In the genomic region with DNA sequence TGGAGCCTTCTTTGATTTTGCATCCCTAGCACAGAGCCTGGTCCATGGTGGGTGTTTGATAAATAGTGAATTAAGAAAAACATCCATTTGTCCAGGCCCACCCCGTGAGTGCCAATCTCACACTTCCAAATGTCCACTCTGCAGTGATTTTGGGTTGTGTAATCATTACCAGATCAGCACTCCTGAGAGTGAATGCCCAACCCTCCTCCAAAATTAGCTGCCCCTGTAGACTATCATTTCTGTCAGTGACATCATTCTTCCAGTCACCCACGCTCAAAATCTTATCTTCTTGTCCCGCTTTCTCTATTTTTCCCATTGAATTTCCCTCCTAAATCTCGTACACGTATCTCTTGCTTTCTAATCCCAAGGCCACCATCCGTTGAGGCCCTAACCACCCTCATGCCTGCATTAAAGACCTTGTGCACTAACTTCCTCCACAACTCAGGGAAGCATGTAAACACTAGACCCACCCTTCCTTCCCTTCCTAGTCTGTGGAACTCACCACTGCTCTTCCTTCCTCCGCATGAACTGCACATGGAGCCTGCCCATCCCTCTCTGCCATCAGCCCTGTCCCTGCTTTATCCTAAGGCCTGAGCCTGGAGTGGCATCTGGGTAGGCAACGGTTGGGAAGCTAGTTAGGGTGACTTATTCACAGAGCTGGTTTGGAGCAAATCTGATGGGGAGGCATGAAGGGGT, we compare ENCODE assay signal across 23 cellular contexts. TPM values are rescaled to one million over a fixed set of nuclear protein-coding genes. Genes with fewer than 3 reads are reported as not detected.
DNase-seq lines count a peak whose midpoint lies in the region; ATAC-seq, FAIRE-seq and TF ChIP-seq lines count a peak whose summit lies in the region.
"Had no signal": no experiment of that assay in that cellular context is flagged by ENCODE, and none has a peak within 500 bp of the region (broad histone marks: within the 10 kb centered on the region; RNA-seq: fewer than 3 reads in every experiment).

No MANE protein-coding gene starts in this region.

- in situ Hi-C loops in HepG2 (cut with HindIII; ENCODE audit: extremely low pct_ligation_motif_present, low pct_unique_long_range_greater_than_20kb): no loop called here

- H3K27ac ChIP-seq in liver (ENCODE audit: low read depth in 1 of 2, low read length in 2 of 2) (peak overlapping the region in 1 of 2 donors; percentile 25), HepG2 (ENCODE audit: extremely low read length, insufficient read depth, low read length) (no peak overlapping the region)
- H3K27ac ChIP-seq: heart left ventricle, uterus had no signal

- no peak for FAIRE-seq in HepG2 (lab: Jason Lieb, UNC)
- FAIRE-seq: endothelial cell of umbilical vein had no signal

- no peaks in the 10 kb centered on the region for H3K79me2 ChIP-seq in HepG2 (ENCODE audit: insufficient read depth, low read length)

- H3K27me3 ChIP-seq in liver (ENCODE audit: control insufficient read depth in 4 of 4, insufficient read depth in 4 of 4, low read length in 3 of 4): no peaks in the 10 kb centered on the region
- no peaks in the 10 kb centered on the region for H3K27me3 ChIP-seq in HepG2 (ENCODE audit: control insufficient read depth in 1 of 2, insufficient read depth in 2 of 2, low read length in 2 of 2)
- H3K27me3 ChIP-seq: heart left ventricle, uterus had no signal

- H3K36me3 ChIP-seq in liver (ENCODE audit: control insufficient read depth in 4 of 4, insufficient read depth in 3 of 4, low read depth in 1 of 4, low read length in 3 of 4) (no peaks in the 10 kb centered on the region), HepG2 (replicated peaks in 1 of 2; ENCODE audit: control insufficient read depth in 1 of 2, insufficient read depth in 2 of 2, low read length in 2 of 2) (no peaks in the 10 kb centered on the region), mucosa of descending colon (ENCODE audit: low read depth) (no peaks in the 10 kb centered on the region)
- H3K36me3 ChIP-seq: heart left ventricle, uterus had no signal

- H3K4me3 ChIP-seq in liver (ENCODE audit: low read depth in 1 of 3, low read length in 3 of 3) (no peak overlapping the region), HepG2 (replicated peaks in 1 of 3; ENCODE audit: insufficient read depth in 1 of 3, low read depth in 2 of 3, low read length in 3 of 3) (no peak overlapping the region), mucosa of descending colon (no peak overlapping the region)
- H3K4me3 ChIP-seq: heart left ventricle, uterus had no signal

- no peaks in the 10 kb centered on the region for H3K4me1 Mint-ChIP-seq in MCF 10A (ENCODE audit: insufficient read depth, unreplicated experiment)

- no peak overlapping the region for H2AFZ ChIP-seq in HepG2 (ENCODE audit: low read length)

- H3K9ac ChIP-seq in liver (ENCODE audit: low read depth in 1 of 2, low read length in 2 of 2) (no peak overlapping the region), HepG2 (ENCODE audit: insufficient read depth, low read depth, low read length) (no peak overlapping the region)

- BruUV-seq in HepG2 (replicated peaks; lab: Mats Ljungman, UMichigan) (no TSS peak), MCF 10A (replicated peaks; lab: Mats Ljungman, UMichigan) (no TSS peak)

- CTCF ChIA-PET in HepG2 (lab: Yijun Ruan, JAX; ENCODE audit: low intra/inter-chr PET ratio, low total read pairs): no interaction called here
- CTCF ChIA-PET in MCF 10A (lab: Yijun Ruan, JAX): no interaction called here

- no peaks in the 10 kb centered on the region for H3K9me3 Mint-ChIP-seq in MCF 10A (ENCODE audit: unreplicated experiment)
- H3K9me3 Mint-ChIP-seq: activated CD4-positive, alpha-beta T cell treated with anti-CD3 and anti-CD28 coated beads, Interleukin-2, amount 10 ng/mL, durations not matched to agents 7 days and 5 days; CD4-positive, alpha-beta T cell; T-cell had no signal

- POLR2A ChIA-PET in HepG2 (lab: Yijun Ruan, JAX) (no interaction called here), MCF 10A (lab: Yijun Ruan, JAX) (no interaction called here)

- H3K4me3 Mint-ChIP-seq in MCF 10A (ENCODE audit: unreplicated experiment): no peak overlapping the region
- H3K4me3 Mint-ChIP-seq: activated CD4-positive, alpha-beta T cell treated with anti-CD3 and anti-CD28 coated beads, Interleukin-2, amount 10 ng/mL, durations not matched to agents 7 days and 5 days; CD4-positive, alpha-beta T cell; T-cell had no signal

- ATAC-seq in HepG2 (no peak), mucosa of descending colon (peak; percentile 20), HG03571 (IDR thresholded peaks at IDR 0.05; ENCODE audit: unreplicated experiment) (no peak)
- ATAC-seq: T-cell had no signal

- TF ChIP-seq RAD21 in liver (IDR thresholded peaks at IDR 0.05) (no peak), HepG2 (CRISPR knock-in tag; IDR thresholded peaks at IDR 0.05) (no peak)

- DNase-seq in HepG2 (ENCODE audit: low spot score): no peak
- no peak for DNase-seq in mucosa of descending colon
- no peak for DNase-seq in anterior cingulate cortex (lab: John Stamatoyannopoulos, UW)
- no peak for DNase-seq in MCF 10A (ENCODE audit: unreplicated experiment)
- DNase-seq in SW480 (ENCODE audit: low spot score): no peak
- DNase-seq: activated CD4-positive, alpha-beta T cell treated with anti-CD3 and anti-CD28 coated beads, Interleukin-2, amount 10 ng/mL, durations not matched to agents 7 days and 5 days; activated CD8-positive, alpha-beta memory T cell treated with anti-CD3 and anti-CD28 coated beads, Interleukin-2, amount 50 U/mL, for 4 hours; activated gamma-delta T cell; CD4-positive, alpha-beta T cell; dermis blood vessel endothelial cell; H7; heart left ventricle; MV-4-11; NCI-H187; retina; SHP77 treated with DMSO at 0.1 percent for 48 hours; stimulated activated CD4-positive, alpha-beta T cell treated with anti-CD3 and anti-CD28 coated beads, Interleukin-12 subunit alpha, Interleukin-12 subunit beta, amount 100 ng/mL, for 4 hours; T-cell; uterus had no signal

- H3K27me3 Mint-ChIP-seq in MCF 10A (ENCODE audit: insufficient read depth, unreplicated experiment): no peaks in the 10 kb centered on the region
- H3K27me3 Mint-ChIP-seq: activated CD4-positive, alpha-beta T cell treated with anti-CD3 and anti-CD28 coated beads, Interleukin-2, amount 10 ng/mL, durations not matched to agents 7 days and 5 days; CD4-positive, alpha-beta T cell; T-cell had no signal

- peaks cover 0 to 12% (median 4%) of the 10 kb centered on the region in 4 donors for H3K4me1 ChIP-seq in liver (ENCODE audit: control insufficient read depth in 4 of 4, insufficient read depth in 4 of 4, low read length in 3 of 4)
- no peaks in the 10 kb centered on the region for H3K4me1 ChIP-seq in HepG2 (ENCODE audit: insufficient read depth, low read length)
- H3K4me1 ChIP-seq in mucosa of descending colon (ENCODE audit: low read depth): no peaks in the 10 kb centered on the region
- H3K4me1 ChIP-seq: uterus had no signal

- WGBS in liver: 83% methylated on average over 8 of the region's 8 CpGs
- WGBS in HepG2 (ENCODE audit: low lambda C conversion rate): 71% methylated on average over 8 of the region's 8 CpGs

- H3K4me2 ChIP-seq in HepG2 (ENCODE audit: low read depth, low read length): no peak overlapping the region

- H3K9me3 ChIP-seq in liver (ENCODE audit: control insufficient read depth in 4 of 4, low read length in 3 of 4) (no peaks in the 10 kb centered on the region), HepG2 (ENCODE audit: low read length) (no peaks in the 10 kb centered on the region), mucosa of descending colon (no peaks in the 10 kb centered on the region)
- H3K9me3 ChIP-seq: heart left ventricle, uterus had no signal

- TF ChIP-seq EP300 in HepG2 (IDR thresholded peaks at IDR 0.05; ENCODE audit: low read depth in 2 of 2, low read length in 2 of 2): no peak
- TF ChIP-seq EP300 in HepG2 (CRISPR knock-in tag; IDR thresholded peaks at IDR 0.05; ENCODE audit: borderline replicate concordance): no peak

- no peaks in the 10 kb centered on the region for H3K36me3 Mint-ChIP-seq in MCF 10A (ENCODE audit: insufficient read depth, unreplicated experiment)

- no peaks in the 10 kb centered on the region for H4K20me1 ChIP-seq in HepG2 (ENCODE audit: insufficient read depth, low read length)

- no peak overlapping the region for H3K27ac Mint-ChIP-seq in MCF 10A (ENCODE audit: low read depth, unreplicated experiment)
- H3K27ac Mint-ChIP-seq: activated CD4-positive, alpha-beta T cell treated with anti-CD3 and anti-CD28 coated beads, Interleukin-2, amount 10 ng/mL, durations not matched to agents 7 days and 5 days; CD4-positive, alpha-beta T cell had no signal

- no peak for TF ChIP-seq POLR2A in HepG2 (IDR thresholded peaks at IDR 0.05; ENCODE audit: insufficient read depth in 1 of 2, low read depth in 2 of 2, low read length in 2 of 2)

- TF ChIP-seq CTCF in liver (IDR thresholded peaks at IDR 0.05; ENCODE audit: low read depth, low read length, missing input control) (no peak), HepG2 (CRISPR knock-in tag; IDR thresholded peaks at IDR 0.05) (no peak), mucosa of descending colon (IDR thresholded peaks at IDR 0.05) (no peak), MCF 10A (IDR thresholded peaks at IDR 0.05; ENCODE audit: unreplicated experiment) (no peak)

- intact Hi-C loops in HepG2 (cut with micrococcal nuclease; ENCODE audit: unreplicated experiment) (no loop called here), mucosa of descending colon (cut with DNase I, micrococcal nuclease) (no loop called here), MCF 10A (cut with micrococcal nuclease) (no loop called here)

RNA-seq across cellular contexts. Expression of a gene that starts 32.8 kb away (rescaled TPM):
- total RNA-seq in liver (100 to 1,000 TPM in 1 of 2 donors, 10 to 100 TPM in 1; 43.0 to 137 TPM), HepG2 (2016; rRNA removed; fragmentation: Illumina TruSeq; extraction: Trizol) (13.8 and 18.5 TPM in 2 replicates), mucosa of descending colon (10 to 100 TPM; 10.4 to 19.8 (median 13.2) TPM), MCF 10A (2022) (not detected in 2 replicates)
- polyA plus RNA-seq in liver (10 to 100 TPM; 27.3 to 58.8 TPM), HepG2 (2011; rRNA removed) (3.6 and 4.6 TPM in 2 replicates)
- 2.4 and 2.7 TPM in 2 replicates for total RNA-seq in HepG2 (2016; cell fraction: cytosol; rRNA removed; fragmentation: Illumina TruSeq; extraction: Trizol; ENCODE audit: low read depth)
- total RNA-seq in HepG2 (2016; cell fraction: insoluble cytoplasmic fraction; rRNA removed; fragmentation: Illumina TruSeq; extraction: Trizol): 12.7 and 17.4 TPM in 2 replicates
- 9.7 and 10.0 TPM in 2 replicates for total RNA-seq in HepG2 (2016; cell fraction: membrane; rRNA removed; fragmentation: Illumina TruSeq; extraction: Trizol)
- 9.3 and 9.7 TPM in 2 replicates for total RNA-seq in HepG2 (2016; cell fraction: nucleus; rRNA removed; fragmentation: Illumina TruSeq; extraction: Trizol)
- polyA plus RNA-seq in HepG2 (2011; cell fraction: cytosol; rRNA removed): 3.8 and 6.8 TPM in 2 replicates
- polyA plus RNA-seq in HepG2 (2011; cell fraction: nucleus; rRNA removed): 1.4 and 3.6 TPM in 2 replicates
- 5.0 and 6.6 TPM in 2 replicates for polyA plus RNA-seq in HepG2 (2012)
- 1.0 and 1.1 TPM in 2 replicates for polyA plus RNA-seq in HepG2 (2016; cell fraction: cytosol; fragmentation: Illumina TruSeq; extraction: Trizol; ENCODE audit: low read depth)
- 14.5 and 14.6 TPM in 2 replicates for polyA plus RNA-seq in HepG2 (2016; cell fraction: insoluble cytoplasmic fraction; fragmentation: Illumina TruSeq; extraction: Trizol; ENCODE audit: low read depth)
- polyA plus RNA-seq in HepG2 (2016; cell fraction: membrane; fragmentation: Illumina TruSeq; extraction: Trizol; ENCODE audit: low read depth): 4.6 TPM in 2 replicates
- polyA plus RNA-seq in HepG2 (2016; cell fraction: nucleus; fragmentation: Illumina TruSeq; extraction: Trizol; ENCODE audit: insufficient read depth, low read depth): 7.6 and 7.8 TPM in 2 replicates
- 0.63 and 5.2 TPM in 2 replicates for polyA minus RNA-seq in HepG2 (2011; rRNA and poly(A)+ RNA removed; ENCODE audit: low replicate concordance)
- polyA minus RNA-seq in HepG2 (2011; cell fraction: cytosol; rRNA and poly(A)+ RNA removed): 2.9 and 6.4 TPM in 2 replicates
- polyA minus RNA-seq in HepG2 (2011; cell fraction: nucleus; rRNA and poly(A)+ RNA removed): 3.2 and 7.1 TPM in 2 replicates
- polyA plus RNA-seq in PFSK-1 (2012; ENCODE audit: insufficient read length, low read depth): 1.4 TPM
- total RNA-seq: dermis blood vessel endothelial cell, endothelial cell of umbilical vein had no signal
